ENCODE assay signal across 8 cellular contexts in the genomic region with DNA sequence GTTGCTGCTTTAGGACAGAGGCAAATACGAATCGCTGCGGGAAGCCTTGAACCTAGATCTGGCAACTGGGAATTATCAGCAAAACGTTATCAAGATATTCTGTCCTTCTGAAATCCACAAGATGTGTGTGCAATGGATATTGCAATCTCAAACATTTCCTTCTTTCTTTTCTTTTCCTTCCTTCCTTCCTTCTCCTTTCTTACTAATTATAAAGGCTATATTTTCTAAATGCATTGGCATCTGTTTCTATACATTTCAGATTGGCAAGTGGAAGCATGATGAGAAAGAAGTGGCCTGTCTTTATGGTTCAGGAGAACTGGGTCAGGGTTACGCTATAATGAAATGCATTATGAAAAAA. TPM values are rescaled to one million over a fixed set of nuclear protein-coding genes. Genes with fewer than 3 reads are reported as not detected.
DNase-seq lines count a peak whose midpoint lies in the region; ATAC-seq and TF ChIP-seq lines count a peak whose summit lies in the region.

No MANE protein-coding gene starts in this region.

- H3K4me3 ChIP-seq in OCI-LY3 (ENCODE audit: low read length) (peak overlapping the region; percentile 90), duodenal mucosa (ENCODE audit: low read depth in 1 of 2, low read length in 2 of 2) (peak overlapping the region; percentile 53 to 69), skin epidermis (peak overlapping the region; percentile 22 to 38 (median 32))

- no peak for ATAC-seq in activated CD4-positive, alpha-beta T cell treated with anti-CD3 and anti-CD28 coated beads for 36 hours

- CTCF ChIA-PET in activated CD4-positive, alpha-beta T cell treated with anti-CD3 and anti-CD28 coated beads for 36 hours (lab: Charles Lee), result interaction anchor here (0.5 to 11.9 kb wide), 19 partner anchors 9 to 92 kb away, joined by 3 to 330 read pairs (median 5); a partner anchor contains a TSS

- POLR2A ChIA-PET in activated CD4-positive, alpha-beta T cell treated with anti-CD3 and anti-CD28 coated beads for 36 hours (lab: Charles Lee), result interaction anchor here (0.7 to 2.5 kb wide), 4 partner anchors 25 to 53 kb away, joined by 3 to 21 read pairs (median 4); a partner anchor contains a TSS

- H3K27me3 Mint-ChIP-seq in activated CD4-positive, alpha-beta T cell treated with anti-CD3 and anti-CD28 coated beads for 36 hours, result no peaks in the 10 kb centered on the region

- peak overlapping the region; percentile 87 for H3K4me3 Mint-ChIP-seq in activated CD4-positive, alpha-beta T cell treated with anti-CD3 and anti-CD28 coated beads for 36 hours

- H3K4me1 ChIP-seq in OCI-LY3 (ENCODE audit: low read length) (peaks cover 66% of the 10 kb centered on the region), duodenal mucosa (ENCODE audit: control insufficient read depth in 1 of 2, insufficient read depth in 2 of 2, low read length in 2 of 2) (peaks cover 17 to 29% of the 10 kb centered on the region in 2 donors)

- intact Hi-C loops in activated CD4-positive, alpha-beta T cell treated with anti-CD3 and anti-CD28 coated beads for 36 hours (cut with DNase I, micrococcal nuclease), result loop anchor here (1.0 to 10.0 kb wide), 9 partner anchors 34 to 746 kb away; a partner anchor contains a TSS
- intact Hi-C loops in posterior cingulate gyrus (cut with DNase I), result loop anchor here (1.0 kb wide), 2 partner anchors 61 to 92 kb away; no protein-coding TSS in a partner anchor

- DNase-seq in activated CD4-positive, alpha-beta T cell treated with anti-CD3 and anti-CD28 coated beads for 36 hours, result no peak
- no peak for DNase-seq in activated CD4-positive, alpha-beta T cell treated with anti-CD3 and anti-CD28 coated beads for 4 hours
- DNase-seq in NCI-H1694 (lab: John Stamatoyannopoulos, UW) (no peak), pons (ENCODE audit: low spot score) (no peak), posterior cingulate gyrus (no peak)

- H3K4me2 ChIP-seq in OCI-LY3 (ENCODE audit: low read length), result peak overlapping the region; percentile 94

- no peaks in the 10 kb centered on the region for H4K20me1 ChIP-seq in OCI-LY3 (ENCODE audit: insufficient read depth, low read length)

- H3K79me2 ChIP-seq in OCI-LY3 (ENCODE audit: low read length), result peaks cover 47% of the 10 kb centered on the region

- H3K9ac ChIP-seq in OCI-LY3 (ENCODE audit: low read length) (peak overlapping the region; percentile 91), duodenal mucosa (ENCODE audit: low read depth in 1 of 2, low read length in 2 of 2) (peak overlapping the region; percentile 33 to 48)

- peaks cover 68% of the 10 kb centered on the region for H3K36me3 Mint-ChIP-seq in activated CD4-positive, alpha-beta T cell treated with anti-CD3 and anti-CD28 coated beads for 36 hours (ENCODE audit: low read depth)

- H3K27ac ChIP-seq in OCI-LY3 (ENCODE audit: low read length) (peak overlapping the region; percentile 100), duodenal mucosa (ENCODE audit: low read depth, low read length) (peak overlapping the region; percentile 48), skin epidermis (peak overlapping the region in 16 of 21 experiments; percentile 6 to 92 (median 62))

- H2AFZ ChIP-seq in OCI-LY3 (ENCODE audit: low read depth, low read length), result no peak overlapping the region

- peaks cover 48% of the 10 kb centered on the region for H3K36me3 ChIP-seq in OCI-LY3 (replicated peaks; ENCODE audit: low read depth, low read length)
- peaks cover 3 to 11% of the 10 kb centered on the region in 2 donors for H3K36me3 ChIP-seq in duodenal mucosa (ENCODE audit: control insufficient read depth in 1 of 2, insufficient read depth in 2 of 2, low read length in 2 of 2)

- H3K9me3 ChIP-seq in OCI-LY3 (ENCODE audit: insufficient read depth, low read length) (no peaks in the 10 kb centered on the region), duodenal mucosa (ENCODE audit: control insufficient read depth in 1 of 2, low read length in 2 of 2) (no peaks in the 10 kb centered on the region)

- H3K27ac Mint-ChIP-seq in activated CD4-positive, alpha-beta T cell treated with anti-CD3 and anti-CD28 coated beads for 36 hours, result peak overlapping the region; percentile 97

- H3K4me1 Mint-ChIP-seq in activated CD4-positive, alpha-beta T cell treated with anti-CD3 and anti-CD28 coated beads for 36 hours, result peaks cover 71% of the 10 kb centered on the region

- no peak for TF ChIP-seq CTCF in OCI-LY3 (IDR thresholded peaks at IDR 0.05; ENCODE audit: low read depth, low read length)

- H3K27me3 ChIP-seq in OCI-LY3 (ENCODE audit: low read depth, low read length), result no peaks in the 10 kb centered on the region
- no peaks in the 10 kb centered on the region for H3K27me3 ChIP-seq in duodenal mucosa (ENCODE audit: control insufficient read depth in 1 of 2, insufficient read depth in 2 of 2, low read length in 2 of 2)

- H3K9me3 Mint-ChIP-seq in activated CD4-positive, alpha-beta T cell treated with anti-CD3 and anti-CD28 coated beads for 36 hours (ENCODE audit: low read depth), result no peaks in the 10 kb centered on the region

RNA-seq across cellular contexts. Expression of a gene that starts 2.0 kb away (rescaled TPM):
- total RNA-seq in activated CD4-positive, alpha-beta T cell treated with anti-CD3 and anti-CD28 coated beads for 36 hours, result 10 to 100 TPM; 44.8 to 51.0 TPM

RNA-seq across cellular contexts. Expression of a gene that starts 42.8 kb away (rescaled TPM):
- 1 to 10 TPM; 6.5 to 9.3 TPM for total RNA-seq in activated CD4-positive, alpha-beta T cell treated with anti-CD3 and anti-CD28 coated beads for 36 hours

Comparison
In these comparisons a context has a peak if more than half of its experiments do, and no peak if none do; other contexts are left out.
1. H3K27ac ChIP-seq: peak in every context shown above with its lines; median percentile 100 in OCI-LY3; 62 in skin epidermis; 48 in duodenal mucosa.
2. H3K4me3 ChIP-seq: peak in every context shown above with its lines; median percentile 90 in OCI-LY3; 61 in duodenal mucosa; 32 in skin epidermis.